8 cellular contexts compared by ENCODE assay signal in the genomic region with DNA sequence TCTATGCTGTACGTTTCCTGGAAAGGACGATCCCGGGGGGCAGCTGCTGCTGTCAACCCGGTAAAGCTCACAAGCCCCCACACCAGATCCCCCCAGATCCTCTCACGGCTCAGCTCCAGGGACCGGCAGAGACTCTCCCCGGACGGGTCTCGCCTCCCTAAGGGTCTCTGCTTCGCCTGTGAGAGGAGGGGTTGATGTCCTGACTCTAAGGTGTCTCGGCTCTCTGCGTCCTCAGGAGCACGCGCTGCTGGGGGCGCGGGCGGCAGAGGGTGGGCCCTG. TPM values are rescaled to one million over a fixed set of nuclear protein-coding genes. Genes with fewer than 3 reads are reported as not detected.
A peak's percentile ranks its signal among the peaks of the same experiment; 100 is the strongest.
DNase-seq lines count a peak whose midpoint lies in the region; ATAC-seq, FAIRE-seq and TF ChIP-seq lines count a peak whose summit lies in the region.

No MANE protein-coding gene starts in this region.

- H3K27me3 ChIP-seq in fibroblast of lung (ENCODE audit: control insufficient read depth, insufficient read depth, low read length), result no peaks in the 10 kb centered on the region
- no peaks in the 10 kb centered on the region for H3K27me3 ChIP-seq in pancreas

- peak; percentile 23 for DNase-seq in activated CD4-positive, alpha-beta T cell treated with anti-CD3 and anti-CD28 coated beads for 36 hours
- no peak for DNase-seq in activated CD4-positive, alpha-beta T cell treated with anti-CD3 and anti-CD28 coated beads for 1 hour
- DNase-seq in T-cell, result peak in 6 of 34 experiments; percentile 3 to 13 (median 8)
- DNase-seq in fibroblast of lung (ENCODE audit: low read depth in 2 of 2), result no peak
- peak in 1 of 6 donors; percentile 57 for DNase-seq in pancreas
- no peak for DNase-seq in hypothalamus (lab: John Stamatoyannopoulos, UW)
- no peak for DNase-seq in iPS-NIHi7 (ENCODE audit: extremely low spot score)
- no peak for DNase-seq in stimulated activated CD4-positive, alpha-beta T cell treated with anti-CD3 and anti-CD28 coated beads, Interleukin-1b, Interleukin-23, amount 100 ng/mL, for 48 hours

- ATAC-seq in activated CD4-positive, alpha-beta T cell treated with anti-CD3 and anti-CD28 coated beads for 36 hours, result peak; percentile 22
- ATAC-seq in T-cell (replicated peaks in 1 of 4) (peak; percentile 26 to 39 (median 36)), pancreas (peak; percentile 8 to 30 (median 18))

- peaks cover 38% of the 10 kb centered on the region for H3K4me1 Mint-ChIP-seq in activated CD4-positive, alpha-beta T cell treated with anti-CD3 and anti-CD28 coated beads for 36 hours
- peaks cover 43 to 47% (median 46%) of the 10 kb centered on the region in 3 donors for H3K4me1 Mint-ChIP-seq in T-cell

- no peaks in the 10 kb centered on the region for H3K36me3 ChIP-seq in fibroblast of lung (ENCODE audit: control insufficient read depth, insufficient read depth, low read length)
- H3K36me3 ChIP-seq in pancreas, result no peaks in the 10 kb centered on the region

- 3 to 4% methylated on average over 17 of the region's 17 CpGs for WGBS in pancreas, 2 donors

- H3K4me3 Mint-ChIP-seq in activated CD4-positive, alpha-beta T cell treated with anti-CD3 and anti-CD28 coated beads for 36 hours, result peak overlapping the region; percentile 67
- peak overlapping the region; percentile 75 to 84 (median 75) for H3K4me3 Mint-ChIP-seq in T-cell

- H3K9ac ChIP-seq in fibroblast of lung (ENCODE audit: insufficient read depth, low read length), result peak overlapping the region; percentile 68

- H3K9me3 Mint-ChIP-seq in activated CD4-positive, alpha-beta T cell treated with anti-CD3 and anti-CD28 coated beads for 36 hours (ENCODE audit: low read depth), result peaks cover 2% of the 10 kb centered on the region
- H3K9me3 Mint-ChIP-seq in T-cell, result peaks cover 0 to 2% (median 0%) of the 10 kb centered on the region in 3 donors

- H3K36me3 Mint-ChIP-seq in activated CD4-positive, alpha-beta T cell treated with anti-CD3 and anti-CD28 coated beads for 36 hours (ENCODE audit: low read depth), result peaks cover 2% of the 10 kb centered on the region
- H3K36me3 Mint-ChIP-seq in T-cell, result no peaks in the 10 kb centered on the region

- no peaks in the 10 kb centered on the region for H3K9me3 ChIP-seq in fibroblast of lung (ENCODE audit: control insufficient read depth, insufficient read depth, low read depth, low read length)
- no peaks in the 10 kb centered on the region for H3K9me3 ChIP-seq in pancreas

- H3K27me3 Mint-ChIP-seq in activated CD4-positive, alpha-beta T cell treated with anti-CD3 and anti-CD28 coated beads for 36 hours, result no peaks in the 10 kb centered on the region
- no peaks in the 10 kb centered on the region for H3K27me3 Mint-ChIP-seq in T-cell

- CTCF ChIA-PET in activated CD4-positive, alpha-beta T cell treated with anti-CD3 and anti-CD28 coated beads for 36 hours (lab: Charles Lee), result interaction anchor here (0.7 to 4.3 kb wide), 5 partner anchors 107 to 407 kb away, joined by 3 to 42 read pairs (median 3); no protein-coding TSS in a partner anchor
- CTCF ChIA-PET in T-cell (lab: Charles Lee), result interaction anchor here in 1 of 2 donors (0.6 kb wide), 2 partner anchors 21 to 595 kb away, joined by 3 to 7 read pairs; no protein-coding TSS in a partner anchor

- TF ChIP-seq CTCF in fibroblast of lung (conservative IDR thresholded peaks at IDR 0.05 in 1 of 2, IDR thresholded peaks at IDR 0.05 in 1 of 2; ENCODE audit: low read depth in 1 of 2, low read length in 2 of 2) (no peak), pancreas (IDR thresholded peaks at IDR 0.05) (no peak)

- H3K27ac ChIP-seq in fibroblast of lung (ENCODE audit: insufficient read depth, low read length) (peak overlapping the region; percentile 47), pancreas (no peak overlapping the region)

- peaks cover 3% of the 10 kb centered on the region for H3K79me2 ChIP-seq in fibroblast of lung (ENCODE audit: control insufficient read depth, insufficient read depth, low read length)

- intact Hi-C loops in activated CD4-positive, alpha-beta T cell treated with anti-CD3 and anti-CD28 coated beads for 36 hours (cut with DNase I, micrococcal nuclease), result loop anchor here (5.0 to 10.0 kb wide), 3 partner anchors 44 to 797 kb away; no protein-coding TSS in a partner anchor
- intact Hi-C loops in pancreas (cut with DNase I), result loop anchor here in 1 of 3 donors (10.0 kb wide), 1 partner anchor 97 kb away; no protein-coding TSS in a partner anchor

- POLR2A ChIA-PET in activated CD4-positive, alpha-beta T cell treated with anti-CD3 and anti-CD28 coated beads for 36 hours (lab: Charles Lee), result interaction anchor here (0.6 to 1.4 kb wide), 2 partner anchors 11 to 24 kb away, joined by 3 to 4 read pairs; no protein-coding TSS in a partner anchor
- POLR2A ChIA-PET in T-cell (lab: Charles Lee), result interaction anchor here in 1 of 2 donors (0.6 kb wide), 1 partner anchor 32 kb away, joined by 5 read pairs; no protein-coding TSS in a partner anchor

- H3K4me2 ChIP-seq in fibroblast of lung (ENCODE audit: extremely low read depth, insufficient read depth, low read length), result peak overlapping the region; percentile 87

- H3K4me1 ChIP-seq in fibroblast of lung (ENCODE audit: control insufficient read depth, extremely low read depth, insufficient read depth, low read length) (peaks cover 9% of the 10 kb centered on the region), pancreas (peaks cover 0 to 14% (median 0%) of the 10 kb centered on the region in 3 donors)

- no peak overlapping the region for H3K27ac Mint-ChIP-seq in activated CD4-positive, alpha-beta T cell treated with anti-CD3 and anti-CD28 coated beads for 36 hours
- H3K27ac Mint-ChIP-seq in T-cell, result peak overlapping the region in 1 of 2 donors; percentile 77

- no peaks in the 10 kb centered on the region for H4K20me1 ChIP-seq in fibroblast of lung (ENCODE audit: control insufficient read depth, extremely low read depth, insufficient read depth, low read length)

- FAIRE-seq in pancreas (lab: Jason Lieb, UNC), result no peak

- peak overlapping the region; percentile 54 to 88 (median 76) for H3K4me3 ChIP-seq in fibroblast of lung (replicated peaks in 1 of 4; ENCODE audit: control extremely low read depth in 1 of 4, insufficient read depth in 1 of 4, low read depth in 3 of 4, low read length in 4 of 4)
- peak overlapping the region; percentile 77 to 93 (median 80) for H3K4me3 ChIP-seq in pancreas

- H2AFZ ChIP-seq in fibroblast of lung (ENCODE audit: low read length), result peak overlapping the region; percentile 70

RNA-seq across cellular contexts. Expression of gene PSTPIP2, which starts 0.5 kb away (rescaled TPM):
- 10 to 100 TPM; 11.5 to 15.3 TPM for total RNA-seq in activated CD4-positive, alpha-beta T cell treated with anti-CD3 and anti-CD28 coated beads for 36 hours
- total RNA-seq in T-cell (10 to 100 TPM in 3 of 5 donors, 1 to 10 TPM in 2; 7.7 to 16.0 (median 11.4) TPM), fibroblast of lung (8.2 and 13.4 TPM in 2 replicates), pancreas (1 to 10 TPM; 2.0 to 8.5 (median 2.4) TPM)
- polyA plus RNA-seq in fibroblast of lung (18.4 and 18.7 TPM in 2 replicates), pancreas (1 to 10 TPM; 2.3 to 3.0 TPM)
- polyA plus RNA-seq in fibroblast of lung (2012), result 8.8 and 9.4 TPM in 2 replicates
- polyA minus RNA-seq in fibroblast of lung (ENCODE audit: low replicate concordance), result 2.0 and 4.9 TPM in 2 replicates

RNA-seq across cellular contexts. Expression of gene ATP5F1A, which starts 26.5 kb away (rescaled TPM):
- 100 to 1,000 TPM; 375 to 515 TPM for total RNA-seq in activated CD4-positive, alpha-beta T cell treated with anti-CD3 and anti-CD28 coated beads for 36 hours
- total RNA-seq in T-cell (100 to 1,000 TPM; 180 to 264 (median 238) TPM), fibroblast of lung (581 and 591 TPM in 2 replicates), pancreas (100 to 1,000 TPM; 152 to 223 (median 203) TPM)
- polyA plus RNA-seq in fibroblast of lung (791 and 878 TPM in 2 replicates), pancreas (100 to 1,000 TPM in 1 of 2 donors, 10 to 100 TPM in 1; 89.3 to 197 TPM)
- polyA plus RNA-seq in fibroblast of lung (2012), result 452 and 531 TPM in 2 replicates
- 480 and 506 TPM in 2 replicates for polyA minus RNA-seq in fibroblast of lung (ENCODE audit: low replicate concordance)

RNA-seq across cellular contexts. Expression of gene HAUS1, which starts 32.6 kb away (rescaled TPM):
- 10 to 100 TPM; 62.2 to 79.9 TPM for total RNA-seq in activated CD4-positive, alpha-beta T cell treated with anti-CD3 and anti-CD28 coated beads for 36 hours
- total RNA-seq in T-cell (10 to 100 TPM; 16.3 to 23.2 (median 20.6) TPM), fibroblast of lung (25.4 and 37.0 TPM in 2 replicates), pancreas (1 to 10 TPM; 4.6 to 10.0 (median 7.6) TPM)
- polyA plus RNA-seq in fibroblast of lung (52.8 and 90.3 TPM in 2 replicates), pancreas (10 to 100 TPM in 1 of 2 donors, 1 to 10 TPM in 1; 9.6 to 10.9 TPM)
- 27.5 and 41.6 TPM in 2 replicates for polyA plus RNA-seq in fibroblast of lung (2012)
- polyA minus RNA-seq in fibroblast of lung (ENCODE audit: low replicate concordance), result 4.0 TPM in 1 of 2 replicates, not detected in the other
